15 cellular contexts compared by ENCODE assay signal in the genomic region with DNA sequence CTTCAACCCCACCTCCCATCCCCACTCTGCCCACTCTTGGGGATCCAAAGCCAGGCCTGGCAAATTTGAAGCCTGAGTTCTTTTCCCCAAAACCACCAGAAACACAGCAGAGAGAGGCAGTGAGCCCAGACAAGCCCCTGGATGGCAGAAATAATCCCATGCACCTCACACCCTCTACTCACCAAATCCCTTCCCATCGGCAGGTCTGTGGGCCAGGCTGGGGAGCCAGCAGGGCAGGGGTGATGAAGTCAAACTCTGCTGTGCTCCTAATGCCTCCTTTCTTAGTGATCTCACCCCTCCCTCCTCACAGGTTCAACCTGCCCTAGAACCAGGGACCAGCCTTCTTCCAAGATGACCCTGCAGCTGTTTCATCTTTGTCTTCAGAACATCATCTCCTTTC.
DNase-seq lines count a peak whose midpoint lies in the region; ATAC-seq, FAIRE-seq and TF ChIP-seq lines count a peak whose summit lies in the region.
"Had no signal": no experiment of that assay in that cellular context is flagged by ENCODE, and none has a peak within 500 bp of the region (broad histone marks: within the 10 kb centered on the region; RNA-seq: fewer than 3 reads in every experiment).

No MANE protein-coding gene starts in this region.

- CTCF ChIA-PET in MCF 10A (lab: Yijun Ruan, JAX) = interaction anchor here (0.6 to 0.7 kb wide), 3 partner anchors 16 to 141 kb away, joined by 3 to 4 read pairs (median 3); no protein-coding TSS in a partner anchor

- peak overlapping the region; percentile 16 for H3K27ac Mint-ChIP-seq in osteocyte (ENCODE audit: unreplicated experiment)
- H3K27ac Mint-ChIP-seq in MCF 10A (ENCODE audit: low read depth, unreplicated experiment) = no peak overlapping the region
- H3K27ac Mint-ChIP-seq: B cell; CD8-positive, alpha-beta T cell had no signal

- no peaks in the 10 kb centered on the region for H3K36me3 Mint-ChIP-seq in osteocyte (ENCODE audit: unreplicated experiment)
- no peaks in the 10 kb centered on the region for H3K36me3 Mint-ChIP-seq in MCF 10A (ENCODE audit: insufficient read depth, unreplicated experiment)
- H3K36me3 Mint-ChIP-seq: CD8-positive, alpha-beta T cell had no signal

- H3K9me3 ChIP-seq in heart right ventricle (no peaks in the 10 kb centered on the region), kidney (ENCODE audit: control insufficient read depth in 1 of 2, low read length in 2 of 2) (no peaks in the 10 kb centered on the region)
- H3K9me3 ChIP-seq: BLaER1 treated with 17β-estradiol and CSF1 and Interleukin-3, amounts not matched to agents 10 nM and 100 nM; HAP-1 had no signal

- TF ChIP-seq CTCF in heart right ventricle (IDR thresholded peaks at IDR 0.05) (no peak), kidney (IDR thresholded peaks at IDR 0.05; ENCODE audit: borderline replicate concordance, extremely low read depth, insufficient read depth) (no peak), osteocyte (IDR thresholded peaks at IDR 0.05) (no peak), MCF 10A (IDR thresholded peaks at IDR 0.05; ENCODE audit: unreplicated experiment) (no peak)

- FAIRE-seq in kidney (lab: Jason Lieb, UNC) = no peak
- FAIRE-seq: GM12878 had no signal

- H3K4me3 Mint-ChIP-seq in osteocyte (ENCODE audit: unreplicated experiment) (no peak overlapping the region), MCF 10A (ENCODE audit: unreplicated experiment) (no peak overlapping the region)
- H3K4me3 Mint-ChIP-seq: B cell; CD8-positive, alpha-beta T cell had no signal

- BruUV-seq in MCF 10A (replicated peaks; lab: Mats Ljungman, UMichigan) = no TSS peak

- POLR2A ChIA-PET in MCF 10A (lab: Yijun Ruan, JAX) = no interaction called here

- H3K27ac ChIP-seq in heart right ventricle (no peak overlapping the region), kidney (ENCODE audit: low read depth in 2 of 2, low read length in 2 of 2) (no peak overlapping the region)
- H3K27ac ChIP-seq: BLaER1 treated with 17β-estradiol and CSF1 and Interleukin-3, amounts not matched to agents 10 nM and 100 nM had no signal

- no peaks in the 10 kb centered on the region for H3K36me3 ChIP-seq in heart right ventricle
- no peaks in the 10 kb centered on the region for H3K36me3 ChIP-seq in kidney (ENCODE audit: control insufficient read depth in 1 of 2, insufficient read depth in 2 of 2, low read length in 2 of 2)
- H3K36me3 ChIP-seq: BLaER1 treated with 17β-estradiol and CSF1 and Interleukin-3, amounts not matched to agents 10 nM and 100 nM; HAP-1 had no signal

- H3K4me1 Mint-ChIP-seq in osteocyte (ENCODE audit: unreplicated experiment) = peaks cover 61% of the 10 kb centered on the region
- H3K4me1 Mint-ChIP-seq in MCF 10A (ENCODE audit: insufficient read depth, unreplicated experiment) = no peaks in the 10 kb centered on the region
- H3K4me1 Mint-ChIP-seq: B cell had no signal

- H3K4me1 ChIP-seq in heart right ventricle = peaks cover 0 to 16% (median 0%) of the 10 kb centered on the region in 9 donors
- H3K4me1 ChIP-seq in kidney (ENCODE audit: control insufficient read depth in 1 of 2, insufficient read depth in 1 of 2, low read depth in 1 of 2, low read length in 2 of 2) = no peaks in the 10 kb centered on the region
- H3K4me1 ChIP-seq: HAP-1 had no signal

- H3K27me3 Mint-ChIP-seq in osteocyte (ENCODE audit: unreplicated experiment) (no peaks in the 10 kb centered on the region), MCF 10A (ENCODE audit: insufficient read depth, unreplicated experiment) (peaks cover 18% of the 10 kb centered on the region)
- H3K27me3 Mint-ChIP-seq: B cell had no signal

- H3K9me3 Mint-ChIP-seq in osteocyte (ENCODE audit: unreplicated experiment) (no peaks in the 10 kb centered on the region), MCF 10A (ENCODE audit: unreplicated experiment) (no peaks in the 10 kb centered on the region)
- H3K9me3 Mint-ChIP-seq: CD8-positive, alpha-beta T cell had no signal

- 86 to 89% methylated on average over 1 of the region's 1 CpG for WGBS in heart right ventricle, 2 donors

- DNase-seq in left cardiac atrium (peak; percentile 2), heart right ventricle (no peak), kidney (peak; percentile 15), osteocyte (ENCODE audit: extremely low spot score, unreplicated experiment) (no peak), MCF 10A (ENCODE audit: unreplicated experiment) (no peak)
- DNase-seq: Calu3; CD8-positive, alpha-beta T cell; DMS 273 treated with DMSO at 0.1 percent for 48 hours; DMS53; DND-41 had no signal

- ATAC-seq in left cardiac atrium = no peak
- ATAC-seq in heart right ventricle = no peak
- no peak for ATAC-seq in HG02885 (IDR thresholded peaks at IDR 0.05; ENCODE audit: poor library complexity, unreplicated experiment)
- ATAC-seq: CD8-positive, alpha-beta T cell; GM12878 had no signal

- intact Hi-C loops in left cardiac atrium (cut with DNase I) (no loop called here), heart right ventricle (cut with DNase I) (no loop called here), kidney (cut with DNase I) (no loop called here), MCF 10A (cut with micrococcal nuclease) (no loop called here)

- no peak overlapping the region for H3K4me3 ChIP-seq in heart right ventricle
- no peak overlapping the region for H3K4me3 ChIP-seq in kidney (ENCODE audit: low read length in 2 of 2)
- H3K4me3 ChIP-seq: BLaER1 treated with 17β-estradiol and CSF1 and Interleukin-3, amounts not matched to agents 10 nM and 100 nM; GM12878; HAP-1 had no signal

- H3K9ac ChIP-seq in kidney (ENCODE audit: low read length in 2 of 2) = no peak overlapping the region
- H3K9ac ChIP-seq: BLaER1 treated with 17β-estradiol and CSF1 and Interleukin-3, amounts not matched to agents 10 nM and 100 nM had no signal

- H3K27me3 ChIP-seq in heart right ventricle = peaks cover 0 to 11% (median 8%) of the 10 kb centered on the region in 7 donors
- H3K27me3 ChIP-seq: BLaER1 treated with 17β-estradiol and CSF1 and Interleukin-3, amounts not matched to agents 10 nM and 100 nM had no signal

Comparison
In these comparisons a context has a peak if more than half of its experiments do, and no peak if none do; other contexts are left out.
1. DNase-seq: peak in left cardiac atrium (single experiment) and kidney (single experiment); none in heart right ventricle (0 of 2), osteocyte (single experiment) and MCF 10A (single experiment).